Comparison of ENCODE assay signal across 9 cellular contexts in genomic region chr12:106030210-106031175, GRCh38.
DNase-seq lines count a peak whose midpoint lies in the region; ATAC-seq and TF ChIP-seq lines count a peak whose summit lies in the region.
"Had no signal": no experiment of that assay in that cellular context is flagged by ENCODE, and none has a peak within 500 bp of the region (broad histone marks: within the 10 kb centered on the region; RNA-seq: fewer than 3 reads in every experiment).

No MANE protein-coding gene starts in this region.

- no peaks in the 10 kb centered on the region for H3K79me1 ChIP-seq in neuronal stem cell (ENCODE audit: low read depth, low read length)

- no peak overlapping the region for H3K9ac ChIP-seq in neuronal stem cell (ENCODE audit: low read depth, low read length, poor library complexity)

- no peaks in the 10 kb centered on the region for H3K36me3 Mint-ChIP-seq in activated naive CD4-positive, alpha-beta T cell treated with anti-CD3 and anti-CD28 coated beads for 36 hours (ENCODE audit: low read depth)

- no peak overlapping the region for H3K27ac Mint-ChIP-seq in activated naive CD4-positive, alpha-beta T cell treated with anti-CD3 and anti-CD28 coated beads for 36 hours

- no peak overlapping the region; the same call in 1 of the 2 replicates for H3K4me3 ChIP-seq in MG63
- no peak overlapping the region for H3K4me3 ChIP-seq in astrocyte of the cerebellum (ENCODE audit: low read depth, low read length)
- no peak overlapping the region for H3K4me3 ChIP-seq in neuronal stem cell (ENCODE audit: low read length in 2 of 2)

- DNase-seq in GM04503 (ENCODE audit: low read depth) (peak; percentile 75), MG63 (peak; percentile 72), astrocyte of the cerebellum (ENCODE audit: low read depth) (peak; percentile 72), neuronal stem cell (ENCODE audit: low spot score) (no peak), SKM-1 treated with dmso at 0.1 percent for 144 hours (lab: John Stamatoyannopoulos, UW; ENCODE audit: unreplicated experiment) (no peak), cortex of kidney (lab: John Stamatoyannopoulos, UW) (no peak)
- DNase-seq in activated naive CD4-positive, alpha-beta T cell treated with anti-CD3 and anti-CD28 coated beads for 36 hours = no peak
- DNase-seq: Kasumi-1 had no signal

- H2BK5ac ChIP-seq in neuronal stem cell (ENCODE audit: low read length) = no peak overlapping the region

- no peaks in the 10 kb centered on the region for H3K27me3 ChIP-seq in MG63
- H3K27me3 ChIP-seq in neuronal stem cell (ENCODE audit: control insufficient read depth in 3 of 3, insufficient read depth in 3 of 3, low read depth in 1 of 3, low read length in 3 of 3) = no peaks in the 10 kb centered on the region

- H3K4me3 Mint-ChIP-seq in activated naive CD4-positive, alpha-beta T cell treated with anti-CD3 and anti-CD28 coated beads for 36 hours = no peak overlapping the region

- H2AFZ ChIP-seq in neuronal stem cell (ENCODE audit: low read length) = peak overlapping the region; percentile 55

- H3K9me3 Mint-ChIP-seq in activated naive CD4-positive, alpha-beta T cell treated with anti-CD3 and anti-CD28 coated beads for 36 hours = no peaks in the 10 kb centered on the region

- H3K4me1 ChIP-seq in neuronal stem cell (ENCODE audit: control insufficient read depth in 2 of 2, insufficient read depth in 1 of 2, low read depth in 1 of 2, low read length in 2 of 2) = peaks cover 6 to 19% of the 10 kb centered on the region in 2 donors

- no peak overlapping the region for H4K91ac ChIP-seq in neuronal stem cell (ENCODE audit: low read depth, low read length, poor library complexity)

- H3K4ac ChIP-seq in neuronal stem cell (ENCODE audit: low read length) = no peak overlapping the region

- H3K4me1 Mint-ChIP-seq in activated naive CD4-positive, alpha-beta T cell treated with anti-CD3 and anti-CD28 coated beads for 36 hours (ENCODE audit: low read depth) = no peaks in the 10 kb centered on the region

- no peak overlapping the region for H2AK5ac ChIP-seq in neuronal stem cell (ENCODE audit: low read depth, low read length)

- ATAC-seq in HG03159 (IDR thresholded peaks at IDR 0.05; ENCODE audit: unreplicated experiment) = no peak

- H3K9me3 ChIP-seq in MG63 = no peaks in the 10 kb centered on the region
- H3K9me3 ChIP-seq in neuronal stem cell (replicated peaks in 1 of 2; ENCODE audit: control insufficient read depth in 2 of 2, insufficient read depth in 1 of 2, low read depth in 1 of 2, low read length in 2 of 2) = no peaks in the 10 kb centered on the region

- H3K23ac ChIP-seq in neuronal stem cell (ENCODE audit: low read depth, low read length, poor library complexity) = no peak overlapping the region

- no CpG with 5 or more reads among the region's 12 CpGs for WGBS in neuronal stem cell (ENCODE audit: extremely low coverage in 2 of 2, insufficient read length in 2 of 2, insufficient replicate concordance in 1 of 2), 2 donors

- H3K36me3 ChIP-seq in MG63 = no peaks in the 10 kb centered on the region
- no peaks in the 10 kb centered on the region for H3K36me3 ChIP-seq in neuronal stem cell (replicated peaks in 1 of 2; ENCODE audit: control insufficient read depth in 2 of 2, insufficient read depth in 2 of 2, low read length in 2 of 2)

- peaks cover 11% of the 10 kb centered on the region for H3K27me3 Mint-ChIP-seq in activated naive CD4-positive, alpha-beta T cell treated with anti-CD3 and anti-CD28 coated beads for 36 hours (ENCODE audit: low read depth)

- no peak overlapping the region for H2BK12ac ChIP-seq in neuronal stem cell (ENCODE audit: low read length)

- H3K4me2 ChIP-seq in neuronal stem cell (ENCODE audit: insufficient read depth, low read length, poor library complexity, severe bottlenecking) = no peak overlapping the region

- no peak overlapping the region for H4K8ac ChIP-seq in neuronal stem cell (ENCODE audit: low read depth, low read length)

- intact Hi-C loops in activated naive CD4-positive, alpha-beta T cell treated with anti-CD3 and anti-CD28 coated beads for 36 hours (cut with micrococcal nuclease) = no loop called here

- H2BK120ac ChIP-seq in neuronal stem cell (ENCODE audit: low read depth, low read length) = no peak overlapping the region

- in situ Hi-C loops in astrocyte of the cerebellum (cut with HindIII; ENCODE audit: low sequenced_read_pairs) = no loop called here

- no peak overlapping the region for H3K27ac ChIP-seq in neuronal stem cell (replicated peaks; ENCODE audit: low read length)

- TF ChIP-seq CTCF in astrocyte of the cerebellum (IDR thresholded peaks at IDR 0.05; ENCODE audit: low read depth, low read length, missing control alignments) = no peak

- H3K18ac ChIP-seq in neuronal stem cell (ENCODE audit: low read length) = no peak overlapping the region

- CTCF ChIA-PET in activated naive CD4-positive, alpha-beta T cell treated with anti-CD3 and anti-CD28 coated beads for 36 hours (lab: Charles Lee) = interaction anchor here (0.7 kb wide), 1 partner anchor 11 kb away, joined by 4 read pairs; no protein-coding TSS in a partner anchor

- no peak overlapping the region for H2BK15ac ChIP-seq in neuronal stem cell (ENCODE audit: low read length)

- no peak overlapping the region for H3K14ac ChIP-seq in neuronal stem cell (ENCODE audit: low read length)

Comparison
In these comparisons a context has a peak if more than half of its experiments do, and no peak if none do; other contexts are left out.
1. DNase-seq: peak in GM04503 (single experiment), MG63 (single experiment) and astrocyte of the cerebellum (single experiment); none in neuronal stem cell (single experiment), SKM-1 treated with dmso at 0.1 percent for 144 hours (single experiment), activated naive CD4-positive, alpha-beta T cell treated with anti-CD3 and anti-CD28 coated beads for 36 hours (single experiment) and cortex of kidney (single experiment).